1 cellular context compared by ENCODE assay signal in genomic region chr12:6867407-6868210, GRCh38.
TF ChIP-seq lines count a peak whose summit lies in the region.

TSS of gene TPI1 (plus strand) at chr12:6867531. CDS start at chr12:6867567, 36 bp downstream.

TF ChIP-seq in GM12878, 131 proteins besides CTCF, POLR2A, EP300 and RAD21 (continued from another document):
- TF ChIP-seq ZNF592 (IDR thresholded peaks at IDR 0.05) = no peak
